In the genomic region with DNA sequence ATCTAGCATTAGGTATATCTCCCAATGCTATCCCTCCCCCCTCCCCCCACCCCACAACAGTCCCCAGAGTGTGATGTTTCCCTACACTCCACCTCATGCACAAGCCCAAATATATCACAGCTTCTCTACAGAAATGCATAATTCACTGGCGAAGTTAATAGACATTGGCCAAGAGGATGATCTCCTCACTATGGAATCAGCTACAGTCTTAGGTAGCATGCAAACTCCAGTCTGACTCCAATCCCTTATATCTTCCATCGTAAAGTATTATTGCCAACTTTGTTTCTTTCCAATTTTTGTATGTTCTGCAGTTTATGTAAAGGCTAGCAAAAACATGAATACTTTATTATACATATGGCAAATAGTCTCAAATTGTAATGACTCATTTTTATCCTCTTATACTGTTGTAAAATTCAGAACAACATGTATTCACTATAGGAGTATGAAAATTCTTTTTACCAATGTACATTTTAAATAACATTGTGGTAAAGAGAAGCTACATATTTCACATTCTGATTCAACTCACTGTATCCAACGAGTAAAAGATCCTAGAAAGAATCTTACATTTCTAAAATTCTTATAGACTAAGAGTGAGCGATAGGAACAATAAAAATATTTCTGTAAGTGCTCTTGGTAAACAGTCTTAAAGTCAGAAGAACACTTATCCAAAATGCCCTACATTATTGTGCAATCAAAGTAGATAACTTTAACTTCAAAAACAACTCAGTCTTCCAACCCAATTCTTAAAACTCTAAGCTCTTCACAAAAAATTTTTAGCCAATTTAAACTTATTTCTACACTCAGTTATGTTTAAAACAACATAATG, we compare ENCODE assay signal across 1 cellular context.
TF ChIP-seq lines count a peak whose summit lies in the region.

No MANE protein-coding gene starts in this region.

TF ChIP-seq in GM23338, 12 proteins besides CTCF, POLR2A, EP300 and RAD21:
- TF ChIP-seq ZNF114 (CRISPR knock-in tag; IDR thresholded peaks at IDR 0.05) (no peak), POLR2AphosphoS5 (IDR thresholded peaks at IDR 0.05; ENCODE audit: low read depth) (no peak)
- TF ChIP-seq, protein P1, sequence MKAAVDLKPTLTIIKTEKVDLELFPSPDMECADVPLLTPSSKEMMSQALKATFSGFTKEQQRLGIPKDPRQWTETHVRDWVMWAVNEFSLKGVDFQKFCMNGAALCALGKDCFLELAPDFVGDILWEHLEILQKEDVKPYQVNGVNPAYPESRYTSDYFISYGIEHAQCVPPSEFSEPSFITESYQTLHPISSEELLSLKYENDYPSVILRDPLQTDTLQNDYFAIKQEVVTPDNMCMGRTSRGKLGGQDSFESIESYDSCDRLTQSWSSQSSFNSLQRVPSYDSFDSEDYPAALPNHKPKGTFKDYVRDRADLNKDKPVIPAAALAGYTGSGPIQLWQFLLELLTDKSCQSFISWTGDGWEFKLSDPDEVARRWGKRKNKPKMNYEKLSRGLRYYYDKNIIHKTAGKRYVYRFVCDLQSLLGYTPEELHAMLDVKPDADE (IDR thresholded peaks at IDR 0.05), result no peak
